In the genomic region with DNA sequence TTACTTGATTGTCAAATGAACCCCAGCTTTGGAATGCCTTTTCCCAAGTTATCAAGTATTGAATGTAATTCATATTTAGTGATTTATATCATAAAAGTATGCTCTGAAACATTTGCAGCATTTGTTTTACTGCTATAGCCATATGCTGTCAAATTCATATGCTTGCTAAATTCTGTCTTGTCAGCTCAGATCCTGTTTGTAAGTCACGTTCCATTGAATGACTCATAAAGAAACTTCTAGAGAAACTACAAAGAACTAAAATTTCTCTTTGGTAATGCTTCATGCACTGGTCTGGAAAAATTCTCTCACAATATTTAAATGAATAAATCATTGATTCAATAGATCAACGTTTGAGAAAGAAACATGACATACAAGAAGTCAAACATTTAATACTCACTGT, we compare ENCODE assay signal across 18 cellular contexts.
DNase-seq lines count a peak whose midpoint lies in the region; ATAC-seq, FAIRE-seq and TF ChIP-seq lines count a peak whose summit lies in the region.
"Had no signal": no experiment of that assay in that cellular context is flagged by ENCODE, and none has a peak within 500 bp of the region (broad histone marks: within the 10 kb centered on the region; RNA-seq: fewer than 3 reads in every experiment).

No MANE protein-coding gene starts in this region.

- H3K23ac ChIP-seq in mesenchymal stem cell (ENCODE audit: low read length in 2 of 2) = no peak overlapping the region

- WGBS in GM12878 (ENCODE audit: insufficient coverage, insufficient replicate concordance, low lambda C conversion rate, missing lambda C conversion rate) = 0% methylated on average over 2 of the region's 2 CpGs
- no CpG with 5 or more reads among the region's 2 CpGs for WGBS in mesenchymal stem cell

- H3K27me3 ChIP-seq in GM12878 (replicated peaks in 1 of 2; ENCODE audit: control insufficient read depth in 2 of 2, insufficient read depth in 2 of 2, low read length in 1 of 2) (no peaks in the 10 kb centered on the region), mesenchymal stem cell (ENCODE audit: control insufficient read depth in 1 of 2, insufficient read depth in 1 of 2, low read length in 2 of 2) (no peaks in the 10 kb centered on the region)
- H3K27me3 ChIP-seq: SJSA1 had no signal

- peaks cover 4% of the 10 kb centered on the region for H3K9me3 Mint-ChIP-seq in activated T-helper 1 cell treated with anti-CD3 and anti-CD28 coated beads, Interleukin-12 subunit alpha, Interleukin-12 subunit beta, Interleukin-2, Interleukin-4 antibody, amounts not matched to agents 30 ng/mL and 10 ng/mL and 1 ng/mL, durations not matched to agents 14 hours and 24 hours and 36 hours
- H3K9me3 Mint-ChIP-seq: GM23338 had no signal

- no peak overlapping the region for H2BK120ac ChIP-seq in mesenchymal stem cell (ENCODE audit: low read depth, low read length)

- H2AK5ac ChIP-seq in mesenchymal stem cell (ENCODE audit: low read length, severe bottlenecking) = no peak overlapping the region

- ATAC-seq in GM18870 (IDR thresholded peaks at IDR 0.05; ENCODE audit: unreplicated experiment) (peak; percentile 73), HG03442 (IDR thresholded peaks at IDR 0.05; ENCODE audit: unreplicated experiment) (peak; percentile 63), GM12878 (peak; percentile 63), HG03025 (IDR thresholded peaks at IDR 0.05; ENCODE audit: low FRiP score, unreplicated experiment) (no peak)
- ATAC-seq: GM23338 had no signal

- no peak overlapping the region for H3K9ac ChIP-seq in GM12878 (ENCODE audit: control insufficient read depth, insufficient read depth, low read length)
- H3K9ac ChIP-seq in mesenchymal stem cell (ENCODE audit: low read length) = no peak overlapping the region

- SMC1A ChIA-PET in GM12878 (lab: Charles Lee; ENCODE audit: uncharacterized antibody, unreplicated experiment) = no interaction called here

- no TSS peak for BruUV-seq in GM12878 (replicated peaks; lab: Mats Ljungman, UMichigan)

- no peak overlapping the region for H3K14ac ChIP-seq in mesenchymal stem cell (ENCODE audit: low read length in 2 of 2)

- intact Hi-C loops in GM12878 (cut with micrococcal nuclease; ENCODE audit: unreplicated experiment) = no loop called here
- intact Hi-C loops in activated T-helper 1 cell treated with anti-CD3 and anti-CD28 coated beads, Interleukin-12 subunit alpha, Interleukin-12 subunit beta, Interleukin-2, Interleukin-4 antibody, amounts not matched to agents 30 ng/mL and 10 ng/mL and 1 ng/mL, durations not matched to agents 14 hours and 24 hours and 36 hours (cut with micrococcal nuclease) = no loop called here

- TF ChIP-seq CTCF in GM12878 (IDR thresholded peaks at IDR 0.05 in 2 of 3, conservative IDR thresholded peaks at IDR 0.05 in 1 of 3; ENCODE audit: control insufficient read depth in 2 of 3, extremely low read depth in 1 of 3, insufficient read depth in 1 of 3, low read depth in 3 of 3, low read length in 3 of 3) = no peak

- RAD21 ChIA-PET in GM12878 (lab: Charles Lee; ENCODE audit: unreplicated experiment) = no interaction called here

- in situ Hi-C loops in GM12878 (cut with MboI) = no loop called here

- no peak for TF ChIP-seq EP300 in GM12878 (IDR thresholded peaks at IDR 0.05; ENCODE audit: borderline replicate concordance in 1 of 2, control insufficient read depth in 1 of 2, low read depth in 2 of 2, low read length in 2 of 2)

- FAIRE-seq in GM12878 (lab: Jason Lieb, UNC) (no peak), frontal cortex (lab: Jason Lieb, UNC) (no peak)
- FAIRE-seq: HTR-8/SVneo had no signal

- H3K4me1 ChIP-seq in GM12878 (ENCODE audit: control insufficient read depth, insufficient read depth, low read length) (no peaks in the 10 kb centered on the region), mesenchymal stem cell (ENCODE audit: control insufficient read depth, insufficient read depth, low read depth, low read length) (no peaks in the 10 kb centered on the region)
- H3K4me1 ChIP-seq: SJSA1 had no signal

- TF ChIP-seq POLR2A in GM12878 (IDR thresholded peaks at IDR 0.05; ENCODE audit: low read depth, low read length) = no peak

- no peak overlapping the region for H3K27ac Mint-ChIP-seq in activated T-helper 1 cell treated with anti-CD3 and anti-CD28 coated beads, Interleukin-12 subunit alpha, Interleukin-12 subunit beta, Interleukin-2, Interleukin-4 antibody, amounts not matched to agents 30 ng/mL and 10 ng/mL and 1 ng/mL, durations not matched to agents 14 hours and 24 hours and 36 hours
- H3K27ac Mint-ChIP-seq: CD14-positive monocyte, GM23338 had no signal

- no peak overlapping the region for H2BK5ac ChIP-seq in mesenchymal stem cell (ENCODE audit: low read depth, low read length, poor library complexity, severe bottlenecking)

- no peak overlapping the region for H3K4ac ChIP-seq in mesenchymal stem cell (ENCODE audit: low read depth in 1 of 2, low read length in 2 of 2)

- no peaks in the 10 kb centered on the region for H3K79me2 ChIP-seq in GM12878 (ENCODE audit: control insufficient read depth, insufficient read depth, low read length)

- TF ChIP-seq RAD21 in GM12878 (IDR thresholded peaks at IDR 0.05; ENCODE audit: insufficient read depth, low read depth, low read length) = no peak

- H3K4me3 ChIP-seq in GM12878 (no peak overlapping the region), mesenchymal stem cell (ENCODE audit: insufficient read depth in 1 of 2, low read depth in 1 of 2, low read length in 2 of 2) (no peak overlapping the region)
- H3K4me3 ChIP-seq: GM23338, SJSA1 had no signal

- H3K79me1 ChIP-seq in mesenchymal stem cell (replicated peaks; ENCODE audit: low read length, poor library complexity, severe bottlenecking) = no peaks in the 10 kb centered on the region

- POLR2A ChIA-PET in GM12878 (lab: Charles Lee) = no interaction called here

- H3K4me1 Mint-ChIP-seq in activated T-helper 1 cell treated with anti-CD3 and anti-CD28 coated beads, Interleukin-12 subunit alpha, Interleukin-12 subunit beta, Interleukin-2, Interleukin-4 antibody, amounts not matched to agents 30 ng/mL and 10 ng/mL and 1 ng/mL, durations not matched to agents 14 hours and 24 hours and 36 hours (ENCODE audit: low read depth) = no peaks in the 10 kb centered on the region
- H3K4me1 Mint-ChIP-seq: CD14-positive monocyte, GM23338 had no signal

- DNase-seq in GM12878 (ENCODE audit: low read depth, low spot score) (no peak), mesenchymal stem cell (peak; percentile 28), frontal cortex (ENCODE audit: low spot score in 2 of 2) (no peak)
- DNase-seq in activated T-helper 1 cell treated with anti-CD3 and anti-CD28 coated beads, Interleukin-12 subunit alpha, Interleukin-12 subunit beta, Interleukin-2, Interleukin-4 antibody, amounts not matched to agents 30 ng/mL and 10 ng/mL and 1 ng/mL, durations not matched to agents 14 hours and 24 hours and 36 hours (ENCODE audit: low spot score) = no peak
- DNase-seq: AML-193; Caco-2; DMS153; NCI-H187; NCI-H446; NCI-H69; NK-92 treated with Interleukin-12 subunit alpha and Interleukin-12 subunit beta, amount 100 ng/mL, for 24 hours had no signal

- H3K36me3 Mint-ChIP-seq in activated T-helper 1 cell treated with anti-CD3 and anti-CD28 coated beads, Interleukin-12 subunit alpha, Interleukin-12 subunit beta, Interleukin-2, Interleukin-4 antibody, amounts not matched to agents 30 ng/mL and 10 ng/mL and 1 ng/mL, durations not matched to agents 14 hours and 24 hours and 36 hours (ENCODE audit: low read depth) = no peaks in the 10 kb centered on the region
- H3K36me3 Mint-ChIP-seq: CD14-positive monocyte had no signal

- no peak overlapping the region for H2BK12ac ChIP-seq in mesenchymal stem cell (ENCODE audit: low read length in 2 of 2)

- no peak overlapping the region for H3K27ac ChIP-seq in GM12878 (ENCODE audit: control insufficient read depth, insufficient read depth)
- H3K27ac ChIP-seq in mesenchymal stem cell (ENCODE audit: low read length, poor library complexity, severe bottlenecking) = no peak overlapping the region
- H3K27ac ChIP-seq: SJSA1 had no signal

- H3K27me3 Mint-ChIP-seq in activated T-helper 1 cell treated with anti-CD3 and anti-CD28 coated beads, Interleukin-12 subunit alpha, Interleukin-12 subunit beta, Interleukin-2, Interleukin-4 antibody, amounts not matched to agents 30 ng/mL and 10 ng/mL and 1 ng/mL, durations not matched to agents 14 hours and 24 hours and 36 hours (ENCODE audit: insufficient read depth) = no peaks in the 10 kb centered on the region

- H2BK15ac ChIP-seq in mesenchymal stem cell (ENCODE audit: low read depth, poor library complexity, severe bottlenecking) = no peak overlapping the region

- no peak overlapping the region for H4K8ac ChIP-seq in mesenchymal stem cell (ENCODE audit: low read length)

- no peak overlapping the region for H3K18ac ChIP-seq in mesenchymal stem cell (ENCODE audit: low read depth in 1 of 2, low read length in 2 of 2)

- CTCF ChIA-PET in GM12878 (lab: Yijun Ruan, JAX) = no interaction called here

- H3K4me2 ChIP-seq in GM12878 (ENCODE audit: control insufficient read depth, insufficient read depth) (no peak overlapping the region), mesenchymal stem cell (ENCODE audit: low read length, poor library complexity, severe bottlenecking) (no peak overlapping the region)
- H3K4me2 ChIP-seq: GM23338 had no signal

- H3K9me3 ChIP-seq in GM12878 (replicated peaks; ENCODE audit: control insufficient read depth, insufficient read depth, low read length) (no peaks in the 10 kb centered on the region), mesenchymal stem cell (ENCODE audit: control insufficient read depth, low read length) (no peaks in the 10 kb centered on the region)
- H3K9me3 ChIP-seq: Caco-2, SJSA1 had no signal

- no peaks in the 10 kb centered on the region for H3K36me3 ChIP-seq in GM12878 (ENCODE audit: control insufficient read depth in 2 of 2, insufficient read depth in 2 of 2, low read length in 1 of 2)
- no peaks in the 10 kb centered on the region for H3K36me3 ChIP-seq in mesenchymal stem cell (ENCODE audit: control insufficient read depth in 1 of 2, insufficient read depth in 2 of 2, low read depth in 1 of 2, low read length in 2 of 2)
- H3K36me3 ChIP-seq: SJSA1 had no signal

- no peaks in the 10 kb centered on the region for H4K20me1 ChIP-seq in GM12878 (ENCODE audit: control insufficient read depth, insufficient read depth)

- H2AFZ ChIP-seq in GM12878 (ENCODE audit: control insufficient read depth, low read depth, low read length) = no peak overlapping the region
- no peak overlapping the region for H2AFZ ChIP-seq in mesenchymal stem cell (ENCODE audit: low read depth, low read length)
- H2AFZ ChIP-seq: GM23338 had no signal

- H4K91ac ChIP-seq in mesenchymal stem cell (ENCODE audit: low read length) = no peak overlapping the region

- no peak overlapping the region for H3K4me3 Mint-ChIP-seq in activated T-helper 1 cell treated with anti-CD3 and anti-CD28 coated beads, Interleukin-12 subunit alpha, Interleukin-12 subunit beta, Interleukin-2, Interleukin-4 antibody, amounts not matched to agents 30 ng/mL and 10 ng/mL and 1 ng/mL, durations not matched to agents 14 hours and 24 hours and 36 hours
- H3K4me3 Mint-ChIP-seq: CD14-positive monocyte, GM23338 had no signal

TF ChIP-seq in GM12878, 131 proteins besides CTCF, POLR2A, EP300 and RAD21 (continues in another document):
- TF ChIP-seq JUNB (IDR thresholded peaks at IDR 0.05) (peak; percentile 74), JUND (IDR thresholded peaks at IDR 0.05; ENCODE audit: low read depth, low read length) (0 out of 2 replicates have a peak, but pooled peaks have one; percentile 6), CHD1 (IDR thresholded peaks at IDR 0.05; ENCODE audit: low read depth, low read length) (no peak)
